Comparison of ENCODE assay signal across 1 cellular context in genomic region chr1:20534659-20535417, GRCh38.
TF ChIP-seq lines count a peak whose summit lies in the region.

No MANE protein-coding gene starts in this region.

TF ChIP-seq in WTC11, 78 proteins besides CTCF, POLR2A, EP300 and RAD21 (continued from another document):
- TF ChIP-seq, protein P1, sequence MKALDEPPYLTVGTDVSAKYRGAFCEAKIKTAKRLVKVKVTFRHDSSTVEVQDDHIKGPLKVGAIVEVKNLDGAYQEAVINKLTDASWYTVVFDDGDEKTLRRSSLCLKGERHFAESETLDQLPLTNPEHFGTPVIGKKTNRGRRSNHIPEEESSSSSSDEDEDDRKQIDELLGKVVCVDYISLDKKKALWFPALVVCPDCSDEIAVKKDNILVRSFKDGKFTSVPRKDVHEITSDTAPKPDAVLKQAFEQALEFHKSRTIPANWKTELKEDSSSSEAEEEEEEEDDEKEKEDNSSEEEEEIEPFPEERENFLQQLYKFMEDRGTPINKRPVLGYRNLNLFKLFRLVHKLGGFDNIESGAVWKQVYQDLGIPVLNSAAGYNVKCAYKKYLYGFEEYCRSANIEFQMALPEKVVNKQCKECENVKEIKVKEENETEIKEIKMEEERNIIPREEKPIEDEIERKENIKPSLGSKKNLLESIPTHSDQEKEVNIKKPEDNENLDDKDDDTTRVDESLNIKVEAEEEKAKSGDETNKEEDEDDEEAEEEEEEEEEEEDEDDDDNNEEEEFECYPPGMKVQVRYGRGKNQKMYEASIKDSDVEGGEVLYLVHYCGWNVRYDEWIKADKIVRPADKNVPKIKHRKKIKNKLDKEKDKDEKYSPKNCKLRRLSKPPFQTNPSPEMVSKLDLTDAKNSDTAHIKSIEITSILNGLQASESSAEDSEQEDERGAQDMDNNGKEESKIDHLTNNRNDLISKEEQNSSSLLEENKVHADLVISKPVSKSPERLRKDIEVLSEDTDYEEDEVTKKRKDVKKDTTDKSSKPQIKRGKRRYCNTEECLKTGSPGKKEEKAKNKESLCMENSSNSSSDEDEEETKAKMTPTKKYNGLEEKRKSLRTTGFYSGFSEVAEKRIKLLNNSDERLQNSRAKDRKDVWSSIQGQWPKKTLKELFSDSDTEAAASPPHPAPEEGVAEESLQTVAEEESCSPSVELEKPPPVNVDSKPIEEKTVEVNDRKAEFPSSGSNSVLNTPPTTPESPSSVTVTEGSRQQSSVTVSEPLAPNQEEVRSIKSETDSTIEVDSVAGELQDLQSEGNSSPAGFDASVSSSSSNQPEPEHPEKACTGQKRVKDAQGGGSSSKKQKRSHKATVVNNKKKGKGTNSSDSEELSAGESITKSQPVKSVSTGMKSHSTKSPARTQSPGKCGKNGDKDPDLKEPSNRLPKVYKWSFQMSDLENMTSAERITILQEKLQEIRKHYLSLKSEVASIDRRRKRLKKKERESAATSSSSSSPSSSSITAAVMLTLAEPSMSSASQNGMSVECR (CRISPR knock-in tag; IDR thresholded peaks at IDR 0.05; ENCODE audit: borderline replicate concordance) = no peak
- TF ChIP-seq SOX15 (CRISPR knock-in tag; IDR thresholded peaks at IDR 0.05) = no peak
- no peak for TF ChIP-seq OVOL2 (CRISPR knock-in tag; IDR thresholded peaks at IDR 0.05; ENCODE audit: borderline replicate concordance)
- TF ChIP-seq GTF2I (CRISPR knock-in tag; conservative IDR thresholded peaks at IDR 0.05) = no peak
- no peak for TF ChIP-seq ATF2 (CRISPR knock-in tag; IDR thresholded peaks at IDR 0.05; ENCODE audit: borderline replicate concordance, low read depth)
- TF ChIP-seq SP1 (CRISPR knock-in tag; conservative IDR thresholded peaks at IDR 0.05) = no peak
- TF ChIP-seq, protein P2, sequence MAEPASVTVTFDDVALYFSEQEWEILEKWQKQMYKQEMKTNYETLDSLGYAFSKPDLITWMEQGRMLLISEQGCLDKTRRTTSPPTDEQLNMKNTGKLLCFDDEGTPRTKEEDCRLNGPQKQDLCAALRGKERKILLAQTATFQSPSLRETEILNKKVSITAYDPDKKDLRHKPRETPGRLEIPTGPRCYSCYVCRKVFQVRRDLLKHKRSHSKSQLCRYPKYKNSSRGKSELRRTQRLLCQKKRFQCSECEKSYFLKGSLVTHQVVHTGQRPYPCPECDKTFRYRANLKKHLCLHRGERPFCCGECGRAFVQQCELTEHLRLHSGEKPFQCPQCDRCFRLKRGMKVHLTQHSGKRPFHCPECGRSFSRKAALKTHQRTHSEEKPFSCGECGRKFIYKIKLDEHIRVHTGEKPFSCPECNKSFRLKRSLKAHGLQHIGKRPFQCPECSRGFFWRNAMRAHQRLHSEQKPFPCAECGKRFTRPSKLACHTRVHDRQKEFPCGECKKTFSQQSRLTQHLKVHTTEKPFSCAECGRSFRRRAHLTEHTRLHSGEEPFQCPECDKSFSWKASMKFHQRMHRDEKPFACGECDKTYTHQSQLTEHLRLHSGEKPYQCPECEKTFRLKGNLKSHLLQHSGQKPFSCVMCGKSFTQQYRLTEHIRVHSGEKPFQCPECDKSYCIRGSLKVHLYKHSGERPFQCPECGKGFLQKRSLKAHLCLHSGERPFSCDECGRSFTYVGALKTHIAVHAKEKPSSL (CRISPR knock-in tag; conservative IDR thresholded peaks at IDR 0.05) = no peak
- TF ChIP-seq ZNF416 (CRISPR knock-in tag; IDR thresholded peaks at IDR 0.05) = no peak
- TF ChIP-seq ZNF423 (CRISPR knock-in tag; IDR thresholded peaks at IDR 0.05) = no peak
- TF ChIP-seq, protein P3, sequence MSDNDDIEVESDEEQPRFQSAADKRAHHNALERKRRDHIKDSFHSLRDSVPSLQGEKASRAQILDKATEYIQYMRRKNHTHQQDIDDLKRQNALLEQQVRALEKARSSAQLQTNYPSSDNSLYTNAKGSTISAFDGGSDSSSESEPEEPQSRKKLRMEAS (CRISPR knock-in tag; IDR thresholded peaks at IDR 0.05) = no peak
- TF ChIP-seq GRHL2 (CRISPR knock-in tag; IDR thresholded peaks at IDR 0.05; ENCODE audit: insufficient replicate concordance, severe bottlenecking) = no peak
- no peak for TF ChIP-seq HMGA2 (CRISPR knock-in tag; IDR thresholded peaks at IDR 0.05)
- no peak for TF ChIP-seq MXD4 (CRISPR knock-in tag; IDR thresholded peaks at IDR 0.05; ENCODE audit: borderline replicate concordance)
